ENCODE assay signal across 19 cellular contexts in genomic region chr15:57379487-57379886, GRCh38. TPM values are rescaled to one million over a fixed set of nuclear protein-coding genes. Genes with fewer than 3 reads are reported as not detected.
DNase-seq lines count a peak whose midpoint lies in the region; ATAC-seq and TF ChIP-seq lines count a peak whose summit lies in the region.
"Had no signal": no experiment of that assay in that cellular context is flagged by ENCODE, and none has a peak within 500 bp of the region (broad histone marks: within the 10 kb centered on the region; RNA-seq: fewer than 3 reads in every experiment).

No MANE protein-coding gene starts in this region.

- DNase-seq in right cardiac atrium (no peak), heart left ventricle (no peak), nephron progenitor cell (no peak), PC-3 (no peak), lower lobe of right lung (no peak), mucosa of descending colon (no peak)
- DNase-seq in stimulated activated CD4-positive, alpha-beta T cell treated with anti-CD3 and anti-CD28 coated beads, Interleukin-15, amount 100 ng/mL, for 24 hours, result no peak
- DNase-seq: 8988T, DND-41, HFFc6, NCI-H1417, NCI-H2029, NCI-H2171, NCI-H446 treated with DMSO at 0.1 percent for 48 hours, NCI-H69, Right ventricle myocardium superior had no signal

- peaks cover 34% of the 10 kb centered on the region for H3K27me3 Mint-ChIP-seq in nephron progenitor cell (ENCODE audit: low read depth, poor library complexity)

- POLR2A ChIA-PET in PC-3 (lab: Charles Lee; ENCODE audit: unreplicated experiment), result no interaction called here

- no TSS peak for BruUV-seq in PC-3 (replicated peaks; lab: Mats Ljungman, UMichigan)

- H3K4me1 Mint-ChIP-seq in nephron progenitor cell, result peaks cover 60% of the 10 kb centered on the region

- no peak overlapping the region for H3K27ac ChIP-seq in right cardiac atrium (ENCODE audit: low read length)
- no peak overlapping the region for H3K27ac ChIP-seq in heart left ventricle
- H3K27ac ChIP-seq in iPS-20b (ENCODE audit: low read length), result no peak overlapping the region
- H3K27ac ChIP-seq in PC-3 (ENCODE audit: low read length), result no peak overlapping the region
- no peak overlapping the region for H3K27ac ChIP-seq in lower lobe of right lung
- H3K27ac ChIP-seq: KMS-11 had no signal

- H3F3A ChIP-seq in PC-3 (ENCODE audit: low read length, unreplicated experiment), result no peaks in the 10 kb centered on the region

- H3K9me3 Mint-ChIP-seq in nephron progenitor cell, result no peaks in the 10 kb centered on the region
- H3K9me3 Mint-ChIP-seq: HFFc6 had no signal

- H3K36me3 ChIP-seq in heart left ventricle, result no peaks in the 10 kb centered on the region
- H3K36me3 ChIP-seq in iPS-20b (ENCODE audit: insufficient read depth, low read depth, low read length), result no peaks in the 10 kb centered on the region
- no peaks in the 10 kb centered on the region for H3K36me3 ChIP-seq in PC-3 (ENCODE audit: low read depth, low read length)
- no peaks in the 10 kb centered on the region for H3K36me3 ChIP-seq in lower lobe of right lung
- no peaks in the 10 kb centered on the region for H3K36me3 ChIP-seq in mucosa of descending colon (ENCODE audit: low read depth)

- 58% methylated on average over 3 of the region's 3 CpGs for WGBS in right cardiac atrium
- WGBS in heart left ventricle, 4 donors, result 73 to 84% (median 76%) methylated on average over 3 of the region's 3 CpGs

- no peak overlapping the region for H2AFZ ChIP-seq in PC-3 (ENCODE audit: low read length)

- H3K9me2 ChIP-seq in PC-3 (replicated peaks; ENCODE audit: low read length), result no peaks in the 10 kb centered on the region

- TF ChIP-seq CTCF in heart left ventricle (IDR thresholded peaks at IDR 0.05) (no peak), nephron progenitor cell (IDR thresholded peaks at IDR 0.05) (no peak), PC-3 (conservative IDR thresholded peaks at IDR 0.05; ENCODE audit: low read depth, low read length) (no peak), lower lobe of right lung (IDR thresholded peaks at IDR 0.05) (no peak), mucosa of descending colon (IDR thresholded peaks at IDR 0.05) (no peak)

- no peaks in the 10 kb centered on the region for H3K79me2 ChIP-seq in PC-3 (ENCODE audit: low read length)

- 0 out of 2 replicates have a peak overlapping the region, but pooled peaks have one; percentile 4 for H3K9ac ChIP-seq in iPS-20b (ENCODE audit: low read depth, low read length)
- H3K9ac ChIP-seq in PC-3 (ENCODE audit: low read length), result no peak overlapping the region
- H3K9ac ChIP-seq: KMS-11 had no signal

- peak overlapping the region; percentile 41 for H3K27ac Mint-ChIP-seq in nephron progenitor cell
- H3K27ac Mint-ChIP-seq: CD14-positive monocyte, HFFc6 had no signal

- H3K36me3 Mint-ChIP-seq in nephron progenitor cell (ENCODE audit: low read depth), result no peaks in the 10 kb centered on the region

- H3K4me2 ChIP-seq in PC-3 (ENCODE audit: low read length), result no peak overlapping the region
- H3K4me2 ChIP-seq: KMS-11 had no signal

- ATAC-seq in right cardiac atrium (no peak), heart left ventricle (no peak), PC-3 (no peak), lower lobe of right lung (no peak), mucosa of descending colon (no peak)

- peak overlapping the region; percentile 51 for H3K4me3 Mint-ChIP-seq in nephron progenitor cell
- H3K4me3 Mint-ChIP-seq: HFFc6 had no signal

- CTCF ChIA-PET in PC-3 (lab: Charles Lee), result no interaction called here

- peak overlapping the region; percentile 9 for H3K4me3 ChIP-seq in right cardiac atrium (ENCODE audit: low read length)
- no peak overlapping the region for H3K4me3 ChIP-seq in heart left ventricle
- no peak overlapping the region for H3K4me3 ChIP-seq in iPS-20b (ENCODE audit: low read length)
- H3K4me3 ChIP-seq in PC-3 (ENCODE audit: low read length), result no peak overlapping the region
- H3K4me3 ChIP-seq in lower lobe of right lung, result no peak overlapping the region
- no peak overlapping the region for H3K4me3 ChIP-seq in mucosa of descending colon

- intact Hi-C loops in right cardiac atrium (cut with DNase I), result no loop called here
- intact Hi-C loops in heart left ventricle (cut with DNase I), result loop anchor here in 1 of 10 donors (10.0 kb wide), 1 partner anchor 135 kb away; no protein-coding TSS in a partner anchor
- intact Hi-C loops in PC-3 (cut with micrococcal nuclease), result loop anchor here (5.0 to 10.0 kb wide), 2 partner anchors 83 to 145 kb away; no protein-coding TSS in a partner anchor
- intact Hi-C loops in lower lobe of right lung (cut with DNase I), result no loop called here
- intact Hi-C loops in mucosa of descending colon (cut with DNase I, micrococcal nuclease), result no loop called here

- no peaks in the 10 kb centered on the region for H4K20me1 ChIP-seq in PC-3 (ENCODE audit: low read length)

- H3K27me3 ChIP-seq in right cardiac atrium (ENCODE audit: control insufficient read depth, insufficient read depth) (no peaks in the 10 kb centered on the region), heart left ventricle (peaks cover 0 to 36% (median 6%) of the 10 kb centered on the region in 9 donors), iPS-20b (ENCODE audit: insufficient read depth, low read length) (peaks cover 26% of the 10 kb centered on the region), PC-3 (ENCODE audit: low read length) (no peaks in the 10 kb centered on the region), lower lobe of right lung (ENCODE audit: low read depth) (peaks cover 16% of the 10 kb centered on the region)

- no peak for TF ChIP-seq POLR2A in heart left ventricle (IDR thresholded peaks at IDR 0.05)

- no peaks in the 10 kb centered on the region for H3K9me3 ChIP-seq in right cardiac atrium (ENCODE audit: control insufficient read depth, low read length)
- H3K9me3 ChIP-seq in heart left ventricle, result no peaks in the 10 kb centered on the region
- H3K9me3 ChIP-seq in iPS-20b (ENCODE audit: insufficient read depth, low read depth, low read length), result no peaks in the 10 kb centered on the region
- H3K9me3 ChIP-seq in PC-3 (ENCODE audit: low read length), result no peaks in the 10 kb centered on the region
- no peaks in the 10 kb centered on the region for H3K9me3 ChIP-seq in lower lobe of right lung
- no peaks in the 10 kb centered on the region for H3K9me3 ChIP-seq in mucosa of descending colon

- no peaks in the 10 kb centered on the region for H3K4me1 ChIP-seq in right cardiac atrium (ENCODE audit: control insufficient read depth, insufficient read depth, low read length)
- H3K4me1 ChIP-seq in heart left ventricle, result peaks cover 0 to 42% (median 13%) of the 10 kb centered on the region in 12 donors
- H3K4me1 ChIP-seq in iPS-20b (ENCODE audit: insufficient read depth, low read length), result peaks cover 23% of the 10 kb centered on the region
- 0 out of 2 replicates have a peak, but pooled peaks cover 7% of the 10 kb centered on the region for H3K4me1 ChIP-seq in PC-3 (ENCODE audit: insufficient read depth, low read length)
- peaks cover 41% of the 10 kb centered on the region for H3K4me1 ChIP-seq in lower lobe of right lung
- H3K4me1 ChIP-seq in mucosa of descending colon (ENCODE audit: low read depth), result peaks cover 8% of the 10 kb centered on the region

RNA-seq across cellular contexts. Expression of gene CGNL1, which starts 3.2 kb away (rescaled TPM):
- total RNA-seq in right cardiac atrium, result 10 to 100 TPM; 48.6 to 59.9 (median 53.1) TPM
- 12.7 TPM for polyA plus RNA-seq in right cardiac atrium
- 10 to 100 TPM; 16.9 to 40.0 (median 23.7) TPM for total RNA-seq in heart left ventricle
- polyA plus RNA-seq in heart left ventricle, result 1 to 10 TPM; 3.8 to 4.9 TPM
- total RNA-seq in PC-3 (2014; rRNA removed), result 0.66 and 0.86 TPM in 2 replicates
- 46.0 TPM for total RNA-seq in lower lobe of right lung
- 1 to 10 TPM; 3.3 to 4.5 (median 3.9) TPM for total RNA-seq in mucosa of descending colon
- polyA plus RNA-seq: CD14-positive monocyte had no signal
